In genomic region chr1:235336903-235337302, GRCh38 we compare ENCODE assay signal across 11 cellular contexts. TPM values are rescaled to one million over a fixed set of nuclear protein-coding genes. Genes with fewer than 3 reads are reported as not detected.
DNase-seq lines count a peak whose midpoint lies in the region; ATAC-seq, FAIRE-seq and TF ChIP-seq lines count a peak whose summit lies in the region.
"Had no signal": no experiment of that assay in that cellular context is flagged by ENCODE, and none has a peak within 500 bp of the region (broad histone marks: within the 10 kb centered on the region; RNA-seq: fewer than 3 reads in every experiment).

No MANE protein-coding gene starts in this region.

- intact Hi-C loops in right lobe of liver (cut with DNase I), result no loop called here

- H3K27me3 Mint-ChIP-seq in activated naive CD8-positive, alpha-beta T cell treated with anti-CD3 and anti-CD28 coated beads for 36 hours, result no peaks in the 10 kb centered on the region

- TF ChIP-seq CTCF in right lobe of liver (IDR thresholded peaks at IDR 0.05), result no peak

- 27% methylated on average over 4 of the region's 4 CpGs for WGBS in right lobe of liver (ENCODE audit: insufficient coverage, low coverage, low lambda C conversion rate, missing lambda C conversion rate)

- FAIRE-seq in GM19239 (lab: Jason Lieb, UNC), result peak; percentile 70
- FAIRE-seq: astrocyte, frontal cortex, urothelium cell line had no signal

- peaks cover 33% of the 10 kb centered on the region for H3K4me1 Mint-ChIP-seq in activated naive CD8-positive, alpha-beta T cell treated with anti-CD3 and anti-CD28 coated beads for 36 hours

- H3K9me3 Mint-ChIP-seq in activated naive CD8-positive, alpha-beta T cell treated with anti-CD3 and anti-CD28 coated beads for 36 hours, result no peaks in the 10 kb centered on the region

- peaks cover 0 to 7% (median under 1%) of the 10 kb centered on the region in 4 donors for H3K36me3 ChIP-seq in right lobe of liver

- H3K27ac Mint-ChIP-seq in activated naive CD8-positive, alpha-beta T cell treated with anti-CD3 and anti-CD28 coated beads for 36 hours, result peak overlapping the region; percentile 78

- no peaks in the 10 kb centered on the region for H3K9me3 ChIP-seq in right lobe of liver

- peak overlapping the region; percentile 33 for H3K4me3 Mint-ChIP-seq in activated naive CD8-positive, alpha-beta T cell treated with anti-CD3 and anti-CD28 coated beads for 36 hours

- H3K4me3 ChIP-seq in right lobe of liver, result no peak overlapping the region

- peaks cover 0 to 26% (median 10%) of the 10 kb centered on the region in 4 donors for H3K4me1 ChIP-seq in right lobe of liver

- peak; percentile 91 to 99 (median 97) for ATAC-seq in right lobe of liver
- ATAC-seq in HG02763 (IDR thresholded peaks at IDR 0.05; ENCODE audit: unreplicated experiment), result no peak
- no peak for ATAC-seq in HG03457 (IDR thresholded peaks at IDR 0.05; ENCODE audit: unreplicated experiment)
- no peak for ATAC-seq in HG03045 (IDR thresholded peaks at IDR 0.05; ENCODE audit: unreplicated experiment)

- TF ChIP-seq POLR2A in right lobe of liver (IDR thresholded peaks at IDR 0.05), result no peak

- DNase-seq in Ammon's horn (ENCODE audit: low spot score) (peak; percentile 18), GM19239 (ENCODE audit: insufficient read length, low spot score) (no peak), right lobe of liver (no peak), cerebellum (ENCODE audit: low spot score) (no peak)
- no peak for DNase-seq in activated naive CD8-positive, alpha-beta T cell treated with anti-CD3 and anti-CD28 coated beads for 36 hours

- peak overlapping the region in 1 of 3 donors; percentile 38 for H3K27ac ChIP-seq in right lobe of liver

- H3K36me3 Mint-ChIP-seq in activated naive CD8-positive, alpha-beta T cell treated with anti-CD3 and anti-CD28 coated beads for 36 hours, result peaks cover 11% of the 10 kb centered on the region

- no peaks in the 10 kb centered on the region for H3K27me3 ChIP-seq in right lobe of liver

RNA-seq across cellular contexts. Expression of gene GGPS1, which starts 8.5 kb away (rescaled TPM):
- total RNA-seq in activated naive CD8-positive, alpha-beta T cell treated with anti-CD3 and anti-CD28 coated beads for 36 hours, result 10 to 100 TPM; 29.4 to 29.5 TPM
- total RNA-seq in right lobe of liver, result 10 to 100 TPM in 4 of 6 experiments, 1 to 10 TPM in 2; 7.8 to 12.1 (median 10.6) TPM
- total RNA-seq in cerebellum, result 21.1 TPM

RNA-seq across cellular contexts. Expression of gene ARID4B, which starts 8.9 kb away (rescaled TPM):
- total RNA-seq in activated naive CD8-positive, alpha-beta T cell treated with anti-CD3 and anti-CD28 coated beads for 36 hours, result 10 to 100 TPM; 30.1 to 30.6 TPM
- total RNA-seq in right lobe of liver (10 to 100 TPM in 4 of 6 experiments, 1 to 10 TPM in 2; 8.0 to 16.2 (median 11.4) TPM), cerebellum (65.1 TPM)

RNA-seq across cellular contexts. Expression of gene TBCE, which starts 30.3 kb away (rescaled TPM):
- total RNA-seq in activated naive CD8-positive, alpha-beta T cell treated with anti-CD3 and anti-CD28 coated beads for 36 hours, result 10 to 100 TPM; 23.3 to 25.4 TPM
- total RNA-seq in right lobe of liver (10 to 100 TPM; 11.2 to 16.6 (median 13.3) TPM), cerebellum (39.1 TPM)

Comparison
In these comparisons a context has a peak if more than half of its experiments do, and no peak if none do; other contexts are left out.
1. ATAC-seq: peak in right lobe of liver (4 of 4); none in HG02763 (single experiment), HG03457 (single experiment) and HG03045 (single experiment).